In genomic region chr5:33423018-33423630, GRCh38 we compare ENCODE assay signal across 9 cellular contexts. TPM values are rescaled to one million over a fixed set of nuclear protein-coding genes. Genes with fewer than 3 reads are reported as not detected.
DNase-seq lines count a peak whose midpoint lies in the region; ATAC-seq and TF ChIP-seq lines count a peak whose summit lies in the region.
"Had no signal": no experiment of that assay in that cellular context is flagged by ENCODE, and none has a peak within 500 bp of the region (broad histone marks: within the 10 kb centered on the region; RNA-seq: fewer than 3 reads in every experiment).

No MANE protein-coding gene starts in this region.

- H3K4me3 Mint-ChIP-seq in WTC11 = no peak overlapping the region
- H3K4me3 Mint-ChIP-seq: stimulated activated naive CD8-positive, alpha-beta T cell treated with anti-CD3 and anti-CD28 coated beads, Interleukin-15, Interleukin-2, amounts not matched to agents 100 ng/mL and 50 ng/mL, for 24 hours had no signal

- CTCF ChIA-PET in WTC11 (lab: Charles Lee) = interaction anchor here (0.5 to 2.2 kb wide), 2 partner anchors 13 to 1539 kb away, joined by 4 to 6 read pairs; no protein-coding TSS in a partner anchor

- ATAC-seq in WTC11 (peak; percentile 57; the same call in 1 of the 2 replicates), left lobe of liver (peak; percentile 69), omental fat pad (ENCODE audit: low FRiP score) (no peak), HG02623 (IDR thresholded peaks at IDR 0.05; ENCODE audit: unreplicated experiment) (no peak)

- no peaks in the 10 kb centered on the region; the same call in 1 of the 2 replicates for H3K27me3 Mint-ChIP-seq in WTC11 (ENCODE audit: low read depth)

- POLR2A ChIA-PET in WTC11 (lab: Charles Lee) = no interaction called here

- no peak overlapping the region for H3K27ac Mint-ChIP-seq in WTC11
- H3K27ac Mint-ChIP-seq: stimulated activated naive CD8-positive, alpha-beta T cell treated with anti-CD3 and anti-CD28 coated beads, Interleukin-15, Interleukin-2, amounts not matched to agents 100 ng/mL and 50 ng/mL, for 24 hours had no signal

- peak; percentile 18; the same call in 1 of the 2 replicates for TF ChIP-seq CTCF in WTC11 (IDR thresholded peaks at IDR 0.05)
- TF ChIP-seq CTCF in omental fat pad (IDR thresholded peaks at IDR 0.05) = no peak

- peak; percentile 46 for DNase-seq in DMS53 (lab: John Stamatoyannopoulos, UW)
- DNase-seq in LHCN-M2 (ENCODE audit: low read depth) = peak; percentile 37
- no peak for DNase-seq in WTC11 (ENCODE audit: low spot score)
- DNase-seq in left lobe of liver (ENCODE audit: low spot score) = no peak
- no peak for DNase-seq in HuH-7 (ENCODE audit: low spot score)
- no peak for DNase-seq in omental fat pad (ENCODE audit: low spot score)
- DNase-seq in activated gamma-delta T cell (lab: John Stamatoyannopoulos, UW) = no peak

- no peaks in the 10 kb centered on the region for H3K9me3 Mint-ChIP-seq in WTC11
- H3K9me3 Mint-ChIP-seq: stimulated activated naive CD8-positive, alpha-beta T cell treated with anti-CD3 and anti-CD28 coated beads, Interleukin-15, Interleukin-2, amounts not matched to agents 100 ng/mL and 50 ng/mL, for 24 hours had no signal

- no peaks in the 10 kb centered on the region for H3K36me3 Mint-ChIP-seq in WTC11

- H3K4me1 Mint-ChIP-seq in WTC11 = no peaks in the 10 kb centered on the region

TF ChIP-seq in WTC11, 78 proteins besides CTCF, POLR2A, EP300 and RAD21:
- TF ChIP-seq FOXK1 (CRISPR knock-in tag; IDR thresholded peaks at IDR 0.05) = no peak
- TF ChIP-seq, protein P1, sequence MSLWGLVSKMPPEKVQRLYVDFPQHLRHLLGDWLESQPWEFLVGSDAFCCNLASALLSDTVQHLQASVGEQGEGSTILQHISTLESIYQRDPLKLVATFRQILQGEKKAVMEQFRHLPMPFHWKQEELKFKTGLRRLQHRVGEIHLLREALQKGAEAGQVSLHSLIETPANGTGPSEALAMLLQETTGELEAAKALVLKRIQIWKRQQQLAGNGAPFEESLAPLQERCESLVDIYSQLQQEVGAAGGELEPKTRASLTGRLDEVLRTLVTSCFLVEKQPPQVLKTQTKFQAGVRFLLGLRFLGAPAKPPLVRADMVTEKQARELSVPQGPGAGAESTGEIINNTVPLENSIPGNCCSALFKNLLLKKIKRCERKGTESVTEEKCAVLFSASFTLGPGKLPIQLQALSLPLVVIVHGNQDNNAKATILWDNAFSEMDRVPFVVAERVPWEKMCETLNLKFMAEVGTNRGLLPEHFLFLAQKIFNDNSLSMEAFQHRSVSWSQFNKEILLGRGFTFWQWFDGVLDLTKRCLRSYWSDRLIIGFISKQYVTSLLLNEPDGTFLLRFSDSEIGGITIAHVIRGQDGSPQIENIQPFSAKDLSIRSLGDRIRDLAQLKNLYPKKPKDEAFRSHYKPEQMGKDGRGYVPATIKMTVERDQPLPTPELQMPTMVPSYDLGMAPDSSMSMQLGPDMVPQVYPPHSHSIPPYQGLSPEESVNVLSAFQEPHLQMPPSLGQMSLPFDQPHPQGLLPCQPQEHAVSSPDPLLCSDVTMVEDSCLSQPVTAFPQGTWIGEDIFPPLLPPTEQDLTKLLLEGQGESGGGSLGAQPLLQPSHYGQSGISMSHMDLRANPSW (CRISPR knock-in tag; conservative IDR thresholded peaks at IDR 0.05; ENCODE audit: low read depth) = no peak
- TF ChIP-seq CBFB (CRISPR knock-in tag; IDR thresholded peaks at IDR 0.05; ENCODE audit: low read depth) = no peak
- TF ChIP-seq SP1 (CRISPR knock-in tag; conservative IDR thresholded peaks at IDR 0.05) = no peak
- TF ChIP-seq IRF2 (CRISPR knock-in tag; IDR thresholded peaks at IDR 0.05; ENCODE audit: borderline replicate concordance, low read depth) = no peak
- no peak for TF ChIP-seq JAZF1 (CRISPR knock-in tag; IDR thresholded peaks at IDR 0.05)
- TF ChIP-seq, protein P2, sequence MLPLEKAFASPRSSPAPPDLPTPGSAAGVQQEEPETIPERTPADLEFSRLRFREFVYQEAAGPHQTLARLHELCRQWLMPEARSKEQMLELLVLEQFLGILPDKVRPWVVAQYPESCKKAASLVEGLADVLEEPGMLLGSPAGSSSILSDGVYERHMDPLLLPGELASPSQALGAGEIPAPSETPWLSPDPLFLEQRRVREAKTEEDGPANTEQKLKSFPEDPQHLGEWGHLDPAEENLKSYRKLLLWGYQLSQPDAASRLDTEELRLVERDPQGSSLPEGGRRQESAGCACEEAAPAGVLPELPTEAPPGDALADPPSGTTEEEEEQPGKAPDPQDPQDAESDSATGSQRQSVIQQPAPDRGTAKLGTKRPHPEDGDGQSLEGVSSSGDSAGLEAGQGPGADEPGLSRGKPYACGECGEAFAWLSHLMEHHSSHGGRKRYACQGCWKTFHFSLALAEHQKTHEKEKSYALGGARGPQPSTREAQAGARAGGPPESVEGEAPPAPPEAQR (CRISPR knock-in tag; IDR thresholded peaks at IDR 0.05) = no peak
- no peak for TF ChIP-seq NFE2L1 (CRISPR knock-in tag; IDR thresholded peaks at IDR 0.05)
- TF ChIP-seq NR3C1 (CRISPR knock-in tag; conservative IDR thresholded peaks at IDR 0.05; ENCODE audit: low read depth) = no peak
- TF ChIP-seq ETV6 (CRISPR knock-in tag; IDR thresholded peaks at IDR 0.05) = no peak
- no peak for TF ChIP-seq ATF6 (CRISPR knock-in tag; IDR thresholded peaks at IDR 0.05)
- TF ChIP-seq, protein P3, sequence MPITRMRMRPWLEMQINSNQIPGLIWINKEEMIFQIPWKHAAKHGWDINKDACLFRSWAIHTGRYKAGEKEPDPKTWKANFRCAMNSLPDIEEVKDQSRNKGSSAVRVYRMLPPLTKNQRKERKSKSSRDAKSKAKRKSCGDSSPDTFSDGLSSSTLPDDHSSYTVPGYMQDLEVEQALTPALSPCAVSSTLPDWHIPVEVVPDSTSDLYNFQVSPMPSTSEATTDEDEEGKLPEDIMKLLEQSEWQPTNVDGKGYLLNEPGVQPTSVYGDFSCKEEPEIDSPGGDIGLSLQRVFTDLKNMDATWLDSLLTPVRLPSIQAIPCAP (CRISPR knock-in tag; IDR thresholded peaks at IDR 0.05) = no peak
- no peak for TF ChIP-seq SMAD3 (CRISPR knock-in tag; IDR thresholded peaks at IDR 0.05; ENCODE audit: borderline replicate concordance)
- TF ChIP-seq ZNF671 (CRISPR knock-in tag; IDR thresholded peaks at IDR 0.05) = no peak
- no peak for TF ChIP-seq USF1 (CRISPR knock-in tag; IDR thresholded peaks at IDR 0.05)
- no peak for TF ChIP-seq ZBTB43 (CRISPR knock-in tag; IDR thresholded peaks at IDR 0.05)
- no peak for TF ChIP-seq HMGA2 (CRISPR knock-in tag; IDR thresholded peaks at IDR 0.05)
- TF ChIP-seq ZBTB21 (CRISPR knock-in tag; IDR thresholded peaks at IDR 0.05; ENCODE audit: borderline replicate concordance) = no peak
- TF ChIP-seq ZNF232 (CRISPR knock-in tag; IDR thresholded peaks at IDR 0.05) = no peak
- TF ChIP-seq ATF2 (CRISPR knock-in tag; IDR thresholded peaks at IDR 0.05; ENCODE audit: borderline replicate concordance, low read depth) = no peak

RNA-seq across cellular contexts. Expression of gene TARS1, which starts 17.6 kb away (rescaled TPM):
- total RNA-seq in LHCN-M2 (2014; rRNA removed) (160 and 171 TPM in 2 replicates), WTC11 (2021) (253 to 304 TPM (median 256 TPM) in 3 replicates), left lobe of liver (51.9 TPM), omental fat pad (100 to 1,000 TPM in 2 of 4 donors, 10 to 100 TPM in 2; 42.1 to 128 (median 99.1) TPM)
- 91.6 TPM for polyA plus RNA-seq in LHCN-M2 (2012)

Comparison
In these comparisons a context has a peak if more than half of its experiments do, and no peak if none do; other contexts are left out.
1. DNase-seq: peak in DMS53 (single experiment) and LHCN-M2 (single experiment); none in WTC11 (single experiment), left lobe of liver (single experiment), HuH-7 (single experiment), omental fat pad (single experiment) and activated gamma-delta T cell (single experiment).
2. ATAC-seq: peak in WTC11 (single experiment) and left lobe of liver (single experiment); none in omental fat pad (single experiment) and HG02623 (single experiment).